Comparison of ENCODE assay signal across 22 cellular contexts in genomic region chr5:6452622-6453504, GRCh38. TPM values are rescaled to one million over a fixed set of nuclear protein-coding genes. Genes with fewer than 3 reads are reported as not detected.
DNase-seq lines count a peak whose midpoint lies in the region; ATAC-seq, FAIRE-seq and TF ChIP-seq lines count a peak whose summit lies in the region.
"Had no signal": no experiment of that assay in that cellular context is flagged by ENCODE, and none has a peak within 500 bp of the region (broad histone marks: within the 10 kb centered on the region; RNA-seq: fewer than 3 reads in every experiment).

No MANE protein-coding gene starts in this region.

- H3K27ac ChIP-seq in dorsolateral prefrontal cortex (peak overlapping the region in 1 of 59 donors; percentile 37), rectal smooth muscle tissue (ENCODE audit: low read depth, low read length) (peak overlapping the region; percentile 57), kidney (ENCODE audit: low read depth in 2 of 2, low read length in 2 of 2) (no peak overlapping the region)
- H3K27ac ChIP-seq: 22Rv1 had no signal

- H3K9ac ChIP-seq in rectal smooth muscle tissue (ENCODE audit: low read length): no peak overlapping the region
- no peak overlapping the region for H3K9ac ChIP-seq in kidney (ENCODE audit: low read length in 2 of 2)

- peaks cover 6% of the 10 kb centered on the region for H3K4me1 ChIP-seq in rectal smooth muscle tissue (ENCODE audit: control insufficient read depth, insufficient read depth, low read length)
- peaks cover 0 to 7% of the 10 kb centered on the region in 2 donors for H3K4me1 ChIP-seq in kidney (ENCODE audit: control insufficient read depth in 1 of 2, insufficient read depth in 1 of 2, low read depth in 1 of 2, low read length in 2 of 2)
- H3K4me1 ChIP-seq: prostate gland had no signal

- FAIRE-seq in kidney (lab: Jason Lieb, UNC): no peak
- FAIRE-seq: D721Med, GM12891 had no signal

- H3K4me3 ChIP-seq in dorsolateral prefrontal cortex (peak overlapping the region in 52 of 59 donors; percentile 9 to 77 (median 66)), rectal smooth muscle tissue (ENCODE audit: low read length) (peak overlapping the region; percentile 32), kidney (ENCODE audit: low read length in 2 of 2) (no peak overlapping the region)
- H3K4me3 ChIP-seq: prostate gland had no signal

- intact Hi-C loops in dorsolateral prefrontal cortex (cut with DNase I): loop anchor here in 1 of 2 donors (5.0 to 10.0 kb wide), 2 partner anchors 122 to 956 kb away; no protein-coding TSS in a partner anchor
- intact Hi-C loops in kidney (cut with DNase I): no loop called here

- no peaks in the 10 kb centered on the region for H3K36me3 ChIP-seq in rectal smooth muscle tissue (ENCODE audit: control insufficient read depth, insufficient read depth, low read length)
- H3K36me3 ChIP-seq in kidney (ENCODE audit: control insufficient read depth in 1 of 2, insufficient read depth in 2 of 2, low read length in 2 of 2): no peaks in the 10 kb centered on the region
- H3K36me3 ChIP-seq: prostate gland had no signal

- TF ChIP-seq CTCF in dorsolateral prefrontal cortex (IDR thresholded peaks at IDR 0.05 in 54 of 56, conservative IDR thresholded peaks at IDR 0.05 in 2 of 56; ENCODE audit: low read depth in 1 of 56, partially characterized antibody in 56 of 56) (no peak), kidney (IDR thresholded peaks at IDR 0.05; ENCODE audit: borderline replicate concordance, extremely low read depth, insufficient read depth) (no peak)

- H3K27me3 ChIP-seq in dorsolateral prefrontal cortex: peaks cover 0 to 91% (median 23%) of the 10 kb centered on the region in 45 donors
- H3K27me3 ChIP-seq in rectal smooth muscle tissue (ENCODE audit: control insufficient read depth, insufficient read depth, low read length): peaks cover 4% of the 10 kb centered on the region

- peak; percentile 72 for DNase-seq in NCI-H1092 treated with DMSO at 0.1 percent for 48 hours (lab: John Stamatoyannopoulos, UW)
- DNase-seq in NCI-H1092 (lab: John Stamatoyannopoulos, UW): no peak
- peak; percentile 80 for DNase-seq in NCI-H2107 treated with DMSO at 0.1 percent for 48 hours (lab: John Stamatoyannopoulos, UW; ENCODE audit: unreplicated experiment)
- peak in 2 of 10 donors; percentile 43 to 80 for DNase-seq in dorsolateral prefrontal cortex
- DNase-seq in hypothalamus (lab: John Stamatoyannopoulos, UW): no peak
- DNase-seq in kidney: no peak
- DNase-seq: activated CD4-positive, alpha-beta T cell treated with anti-CD3 and anti-CD28 coated beads, Interleukin-2, amount 10 ng/mL, durations not matched to agents 24 days and 14 days; activated gamma-delta T cell treated with Interleukin-2 at 50 U/mL for 16 hours; BE2C; GF-D8; hippocampal formation; KBM-7; NCI-H1436; RPMI8226 had no signal

- H3K9me3 ChIP-seq in kidney (ENCODE audit: control insufficient read depth in 1 of 2, low read length in 2 of 2): no peaks in the 10 kb centered on the region
- H3K9me3 ChIP-seq: prostate gland had no signal

- ATAC-seq in GM19463 (IDR thresholded peaks at IDR 0.05; ENCODE audit: unreplicated experiment): no peak
- ATAC-seq: HCT116; natural killer cell treated with Interleukin-12 subunit alpha and Interleukin-12 subunit beta and Interleukin-15 and Interleukin-18, amount 100 ng/mL, for 72 hours had no signal

RNA-seq across cellular contexts. Expression of gene UBE2QL1, which starts 4.2 kb away (rescaled TPM):
- 10 to 100 TPM; 17.1 to 82.0 (median 54.8) TPM for total RNA-seq in dorsolateral prefrontal cortex
- 0.31 TPM for total RNA-seq in kidney
- polyA plus RNA-seq in kidney (ENCODE audit: insufficient read depth, low read depth, low replicate concordance): 4.8 TPM
- total RNA-seq: natural killer cell treated with Interleukin-12 subunit alpha and Interleukin-12 subunit beta and Interleukin-15 and Interleukin-18, amount 100 ng/mL, for 72 hours had no signal

Comparison
In these comparisons a context has a peak if more than half of its experiments do, and no peak if none do; other contexts are left out.
1. DNase-seq: peak in NCI-H1092 treated with DMSO at 0.1 percent for 48 hours (single experiment) and NCI-H2107 treated with DMSO at 0.1 percent for 48 hours (single experiment); none in NCI-H1092 (single experiment), hypothalamus (0 of 51) and kidney (single experiment).
2. H3K4me3 ChIP-seq: peak in dorsolateral prefrontal cortex (52 of 59) and rectal smooth muscle tissue (single experiment); none in kidney (0 of 2).
3. RNA of gene UBE2QL1, which starts 4.2 kb away (total RNA-seq): 17.1 to 82.0 TPM in dorsolateral prefrontal cortex; 0.31 TPM in kidney (single experiment); every median in the first group is over 10 times any median in the second.